ENCODE assay signal across 1 cellular context in the genomic region with DNA sequence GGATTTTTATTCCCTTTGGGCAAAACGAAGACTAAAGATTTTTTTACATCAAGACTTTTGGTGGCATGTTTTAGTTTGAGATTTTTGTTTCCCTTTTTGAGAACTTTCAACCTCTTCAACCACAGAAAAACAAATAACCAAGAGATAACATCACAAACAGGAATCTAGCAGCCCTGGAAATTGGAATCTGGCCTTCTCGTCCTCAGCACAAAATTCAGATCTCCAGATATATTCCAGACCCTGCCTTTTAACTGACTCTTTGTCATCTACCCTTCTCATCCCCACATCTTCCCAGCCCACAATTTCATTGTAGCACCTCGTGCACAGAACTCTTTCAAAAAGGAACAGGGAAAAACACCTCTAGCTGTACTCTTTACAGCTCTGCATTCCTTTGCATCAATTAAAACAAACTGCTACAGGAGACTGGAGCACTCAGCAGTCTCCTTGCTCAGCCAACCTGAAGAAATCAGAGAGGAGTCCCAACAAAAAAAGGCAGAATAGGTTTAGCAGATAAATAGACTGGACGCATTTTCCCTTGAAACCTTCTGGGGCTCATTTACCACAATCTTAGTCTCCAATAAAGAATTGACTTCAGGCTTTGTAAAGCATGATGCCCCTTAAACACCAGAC.
TF ChIP-seq lines count a peak whose summit lies in the region.

No MANE protein-coding gene starts in this region.

TF ChIP-seq in GM23338, 12 proteins besides CTCF, POLR2A, EP300 and RAD21 (continued from another document):
- TF ChIP-seq, protein P1, sequence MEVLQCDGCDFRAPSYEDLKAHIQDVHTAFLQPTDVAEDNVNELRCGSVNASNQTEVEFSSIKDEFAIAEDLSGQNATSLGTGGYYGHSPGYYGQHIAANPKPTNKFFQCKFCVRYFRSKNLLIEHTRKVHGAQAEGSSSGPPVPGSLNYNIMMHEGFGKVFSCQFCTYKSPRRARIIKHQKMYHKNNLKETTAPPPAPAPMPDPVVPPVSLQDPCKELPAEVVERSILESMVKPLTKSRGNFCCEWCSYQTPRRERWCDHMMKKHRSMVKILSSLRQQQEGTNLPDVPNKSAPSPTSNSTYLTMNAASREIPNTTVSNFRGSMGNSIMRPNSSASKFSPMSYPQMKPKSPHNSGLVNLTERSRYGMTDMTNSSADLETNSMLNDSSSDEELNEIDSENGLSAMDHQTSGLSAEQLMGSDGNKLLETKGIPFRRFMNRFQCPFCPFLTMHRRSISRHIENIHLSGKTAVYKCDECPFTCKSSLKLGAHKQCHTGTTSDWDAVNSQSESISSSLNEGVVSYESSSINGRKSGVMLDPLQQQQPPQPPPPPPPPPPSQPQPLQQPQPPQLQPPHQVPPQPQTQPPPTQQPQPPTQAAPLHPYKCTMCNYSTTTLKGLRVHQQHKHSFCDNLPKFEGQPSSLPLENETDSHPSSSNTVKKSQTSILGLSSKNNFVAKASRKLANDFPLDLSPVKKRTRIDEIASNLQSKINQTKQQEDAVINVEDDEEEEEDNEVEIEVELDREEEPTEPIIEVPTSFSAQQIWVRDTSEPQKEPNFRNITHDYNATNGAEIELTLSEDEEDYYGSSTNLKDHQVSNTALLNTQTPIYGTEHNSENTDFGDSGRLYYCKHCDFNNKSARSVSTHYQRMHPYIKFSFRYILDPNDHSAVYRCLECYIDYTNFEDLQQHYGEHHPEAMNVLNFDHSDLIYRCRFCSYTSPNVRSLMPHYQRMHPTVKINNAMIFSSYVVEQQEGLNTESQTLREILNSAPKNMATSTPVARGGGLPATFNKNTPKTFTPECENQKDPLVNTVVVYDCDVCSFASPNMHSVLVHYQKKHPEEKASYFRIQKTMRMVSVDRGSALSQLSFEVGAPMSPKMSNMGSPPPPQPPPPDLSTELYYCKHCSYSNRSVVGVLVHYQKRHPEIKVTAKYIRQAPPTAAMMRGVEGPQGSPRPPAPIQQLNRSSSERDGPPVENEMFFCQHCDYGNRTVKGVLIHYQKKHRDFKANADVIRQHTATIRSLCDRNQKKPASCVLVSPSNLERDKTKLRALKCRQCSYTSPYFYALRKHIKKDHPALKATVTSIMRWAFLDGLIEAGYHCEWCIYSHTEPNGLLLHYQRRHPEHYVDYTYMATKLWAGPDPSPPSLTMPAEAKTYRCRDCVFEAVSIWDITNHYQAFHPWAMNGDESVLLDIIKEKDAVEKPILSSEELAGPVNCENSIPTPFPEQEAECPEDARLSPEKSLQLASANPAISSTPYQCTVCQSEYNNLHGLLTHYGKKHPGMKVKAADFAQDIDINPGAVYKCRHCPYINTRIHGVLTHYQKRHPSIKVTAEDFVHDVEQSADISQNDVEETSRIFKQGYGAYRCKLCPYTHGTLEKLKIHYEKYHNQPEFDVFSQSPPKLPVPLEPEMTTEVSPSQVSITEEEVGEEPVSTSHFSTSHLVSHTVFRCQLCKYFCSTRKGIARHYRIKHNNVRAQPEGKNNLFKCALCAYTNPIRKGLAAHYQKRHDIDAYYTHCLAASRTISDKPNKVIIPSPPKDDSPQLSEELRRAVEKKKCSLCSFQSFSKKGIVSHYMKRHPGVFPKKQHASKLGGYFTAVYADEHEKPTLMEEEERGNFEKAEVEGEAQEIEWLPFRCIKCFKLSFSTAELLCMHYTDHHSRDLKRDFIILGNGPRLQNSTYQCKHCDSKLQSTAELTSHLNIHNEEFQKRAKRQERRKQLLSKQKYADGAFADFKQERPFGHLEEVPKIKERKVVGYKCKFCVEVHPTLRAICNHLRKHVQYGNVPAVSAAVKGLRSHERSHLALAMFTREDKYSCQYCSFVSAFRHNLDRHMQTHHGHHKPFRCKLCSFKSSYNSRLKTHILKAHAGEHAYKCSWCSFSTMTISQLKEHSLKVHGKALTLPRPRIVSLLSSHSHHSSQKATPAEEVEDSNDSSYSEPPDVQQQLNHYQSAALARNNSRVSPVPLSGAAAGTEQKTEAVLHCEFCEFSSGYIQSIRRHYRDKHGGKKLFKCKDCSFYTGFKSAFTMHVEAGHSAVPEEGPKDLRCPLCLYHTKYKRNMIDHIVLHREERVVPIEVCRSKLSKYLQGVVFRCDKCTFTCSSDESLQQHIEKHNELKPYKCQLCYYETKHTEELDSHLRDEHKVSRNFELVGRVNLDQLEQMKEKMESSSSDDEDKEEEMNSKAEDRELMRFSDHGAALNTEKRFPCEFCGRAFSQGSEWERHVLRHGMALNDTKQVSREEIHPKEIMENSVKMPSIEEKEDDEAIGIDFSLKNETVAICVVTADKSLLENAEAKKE (CRISPR knock-in tag; IDR thresholded peaks at IDR 0.05) = no peak
- TF ChIP-seq ZNF114 (CRISPR knock-in tag; IDR thresholded peaks at IDR 0.05) (no peak), NANOG (IDR thresholded peaks at IDR 0.05; ENCODE audit: borderline replicate concordance) (no peak), EZH2 (IDR thresholded peaks at IDR 0.05; ENCODE audit: low read depth, unreplicated experiment) (no peak), POLR2AphosphoS5 (IDR thresholded peaks at IDR 0.05; ENCODE audit: low read depth) (no peak)
- TF ChIP-seq, protein P2, sequence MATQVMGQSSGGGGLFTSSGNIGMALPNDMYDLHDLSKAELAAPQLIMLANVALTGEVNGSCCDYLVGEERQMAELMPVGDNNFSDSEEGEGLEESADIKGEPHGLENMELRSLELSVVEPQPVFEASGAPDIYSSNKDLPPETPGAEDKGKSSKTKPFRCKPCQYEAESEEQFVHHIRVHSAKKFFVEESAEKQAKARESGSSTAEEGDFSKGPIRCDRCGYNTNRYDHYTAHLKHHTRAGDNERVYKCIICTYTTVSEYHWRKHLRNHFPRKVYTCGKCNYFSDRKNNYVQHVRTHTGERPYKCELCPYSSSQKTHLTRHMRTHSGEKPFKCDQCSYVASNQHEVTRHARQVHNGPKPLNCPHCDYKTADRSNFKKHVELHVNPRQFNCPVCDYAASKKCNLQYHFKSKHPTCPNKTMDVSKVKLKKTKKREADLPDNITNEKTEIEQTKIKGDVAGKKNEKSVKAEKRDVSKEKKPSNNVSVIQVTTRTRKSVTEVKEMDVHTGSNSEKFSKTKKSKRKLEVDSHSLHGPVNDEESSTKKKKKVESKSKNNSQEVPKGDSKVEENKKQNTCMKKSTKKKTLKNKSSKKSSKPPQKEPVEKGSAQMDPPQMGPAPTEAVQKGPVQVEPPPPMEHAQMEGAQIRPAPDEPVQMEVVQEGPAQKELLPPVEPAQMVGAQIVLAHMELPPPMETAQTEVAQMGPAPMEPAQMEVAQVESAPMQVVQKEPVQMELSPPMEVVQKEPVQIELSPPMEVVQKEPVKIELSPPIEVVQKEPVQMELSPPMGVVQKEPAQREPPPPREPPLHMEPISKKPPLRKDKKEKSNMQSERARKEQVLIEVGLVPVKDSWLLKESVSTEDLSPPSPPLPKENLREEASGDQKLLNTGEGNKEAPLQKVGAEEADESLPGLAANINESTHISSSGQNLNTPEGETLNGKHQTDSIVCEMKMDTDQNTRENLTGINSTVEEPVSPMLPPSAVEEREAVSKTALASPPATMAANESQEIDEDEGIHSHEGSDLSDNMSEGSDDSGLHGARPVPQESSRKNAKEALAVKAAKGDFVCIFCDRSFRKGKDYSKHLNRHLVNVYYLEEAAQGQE (IDR thresholded peaks at IDR 0.05; ENCODE audit: unreplicated experiment) = no peak
